Comparison of ENCODE assay signal across 37 cellular contexts in the genomic region with DNA sequence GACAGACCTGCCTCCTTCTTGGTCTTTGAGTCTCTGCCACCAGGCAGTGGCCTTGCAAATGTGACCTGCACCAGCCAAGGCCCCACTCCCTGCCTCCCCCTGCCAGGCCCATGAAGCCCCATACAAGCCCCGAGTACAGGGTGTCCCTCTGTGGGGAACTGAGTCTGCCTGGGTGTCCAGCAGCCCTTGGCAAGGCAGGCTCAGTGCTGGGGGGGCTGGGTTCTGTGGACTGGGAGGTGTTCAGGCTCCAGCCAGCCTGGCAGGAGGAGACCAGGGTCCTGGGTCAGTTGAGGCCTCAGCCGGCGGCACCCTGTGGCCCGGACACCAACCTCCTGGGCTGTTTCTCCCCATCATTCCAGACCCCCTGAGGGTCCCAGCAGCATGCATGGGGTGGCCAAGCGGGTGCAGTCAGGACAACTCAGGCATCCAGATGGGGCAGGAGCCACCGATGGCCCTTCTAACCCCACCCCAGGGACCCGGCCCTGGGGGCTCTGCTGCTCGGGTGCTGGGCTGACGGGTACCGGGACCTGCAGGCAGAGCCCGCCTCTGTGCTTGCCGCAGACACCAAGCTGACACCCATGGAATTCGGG. TPM values are rescaled to one million over a fixed set of nuclear protein-coding genes. Genes with fewer than 3 reads are reported as not detected.
DNase-seq lines count a peak whose midpoint lies in the region; ATAC-seq and TF ChIP-seq lines count a peak whose summit lies in the region.
"Had no signal": no experiment of that assay in that cellular context is flagged by ENCODE, and none has a peak within 500 bp of the region (broad histone marks: within the 10 kb centered on the region; RNA-seq: fewer than 3 reads in every experiment).

No MANE protein-coding gene starts in this region.

- no peak for TF ChIP-seq EP300 in SK-N-SH (IDR thresholded peaks at IDR 0.05; ENCODE audit: borderline replicate concordance in 1 of 2, low read depth in 1 of 2, low read length in 1 of 2)

- TF ChIP-seq RAD21 in SK-N-SH (IDR thresholded peaks at IDR 0.05; ENCODE audit: low read length): no peak

- CTCF ChIA-PET in SK-N-SH (lab: Yijun Ruan, JAX): no interaction called here

- H3F3A ChIP-seq in SK-N-SH (replicated peaks; ENCODE audit: insufficient read depth): no peaks in the 10 kb centered on the region

- no peak overlapping the region for H3K27ac ChIP-seq in SK-N-SH (ENCODE audit: low read depth in 2 of 2, low read length in 1 of 2)
- H3K27ac ChIP-seq: 22Rv1, neural progenitor cell, PC-9, right lobe of liver, SJSA1 had no signal

- 73% methylated on average over 8 of the region's 13 CpGs for WGBS in SK-N-SH (ENCODE audit: low lambda C conversion rate)

- H3K9me3 ChIP-seq in SK-N-SH: no peaks in the 10 kb centered on the region
- H3K9me3 ChIP-seq: right lobe of liver, SJSA1 had no signal

- peak; percentile 28 for DNase-seq in SK-N-SH
- DNase-seq in GM13977 (ENCODE audit: low spot score): peak; percentile 23
- DNase-seq in iPS-NIHi11 (ENCODE audit: low spot score): peak; percentile 11
- DNase-seq in posterior vena cava (ENCODE audit: low spot score): peak; percentile 65
- DNase-seq in NCI-H1092 (lab: John Stamatoyannopoulos, UW): no peak
- DNase-seq: activated CD4-positive, alpha-beta T cell treated with anti-CD3 and anti-CD28 coated beads for 36 hours; activated CD8-positive, alpha-beta memory T cell treated with anti-CD3 and anti-CD28 coated beads for 24 hours; activated naive CD4-positive, alpha-beta T cell treated with anti-CD3 and anti-CD28 coated beads for 36 hours; activated T-cell treated with anti-CD3 and anti-CD28 coated beads, Interleukin-2, amount 50 U/mL, for 48 hours; AML-193; amniotic stem cell; CD4-positive, alpha-beta memory T cell; effector CD8-positive, alpha-beta T cell; glutamatergic neuron; IMR-90; kidney glomerular epithelial cell; mammary epithelial cell; NCI-H1048; NCI-H1694 treated with DMSO at 0.1 percent for 48 hours; NCI-H2171; NCI-H510A treated with DMSO at 0.1 percent for 48 hours; PC-9; stimulated activated CD4-positive, alpha-beta T cell treated with anti-CD3 and anti-CD28 coated beads, Interleukin-12 subunit alpha, Interleukin-12 subunit beta, amount 100 ng/mL, for 4 hours; stimulated activated CD4-positive, alpha-beta T cell treated with anti-CD3 and anti-CD28 coated beads, Interleukin-4, amount 100 ng/mL, for 1 hour; substantia nigra had no signal

- H2AFZ ChIP-seq in SK-N-SH (ENCODE audit: low read depth): no peak overlapping the region
- H2AFZ ChIP-seq: neural progenitor cell, PC-9 had no signal

- POLR2A ChIA-PET in SK-N-SH (lab: Yijun Ruan, JAX): no interaction called here

- in situ Hi-C loops in GM13977 (cut with MboI; ENCODE audit: low pct_unique_long_range_greater_than_20kb, low sequenced_read_pairs, unreplicated experiment): no loop called here

- no peak overlapping the region for H3K4me3 ChIP-seq in SK-N-SH (ENCODE audit: low read depth in 2 of 2, low read length in 1 of 2)
- H3K4me3 ChIP-seq: neural progenitor cell, PC-9, right lobe of liver, SJSA1 had no signal

- TF ChIP-seq CTCF in SK-N-SH (IDR thresholded peaks at IDR 0.05): no peak
- TF ChIP-seq CTCF in GM13977 (IDR thresholded peaks at IDR 0.05; ENCODE audit: extremely low read depth, insufficient read depth, missing control alignments): no peak

- H3K79me2 ChIP-seq in SK-N-SH (ENCODE audit: insufficient read depth): no peaks in the 10 kb centered on the region

- no peak overlapping the region for H3K4me2 ChIP-seq in SK-N-SH
- H3K4me2 ChIP-seq: neural progenitor cell, PC-9 had no signal

- no peaks in the 10 kb centered on the region for H3K36me3 ChIP-seq in SK-N-SH (replicated peaks in 1 of 2; ENCODE audit: control insufficient read depth in 1 of 2, insufficient read depth in 2 of 2, low read length in 1 of 2)
- H3K36me3 ChIP-seq: neural progenitor cell, right lobe of liver, SJSA1 had no signal

- no peaks in the 10 kb centered on the region for H3K27me3 ChIP-seq in SK-N-SH (ENCODE audit: insufficient read depth)
- H3K27me3 ChIP-seq: neural progenitor cell, right lobe of liver, SJSA1 had no signal

- H3K4me1 ChIP-seq in SK-N-SH (ENCODE audit: control insufficient read depth in 1 of 2, insufficient read depth in 2 of 2, low read depth in 1 of 2, low read length in 1 of 2): no peaks in the 10 kb centered on the region
- H3K4me1 ChIP-seq: neural progenitor cell, right lobe of liver, SJSA1 had no signal

- ATAC-seq in SK-N-SH treated with all-trans-retinoic acid at 6 μM for 48 hours (no peak), HG03442 (IDR thresholded peaks at IDR 0.05; ENCODE audit: unreplicated experiment) (no peak), HG02884 (IDR thresholded peaks at IDR 0.05; ENCODE audit: unreplicated experiment) (no peak)
- ATAC-seq: activated CD4-positive, alpha-beta T cell treated with anti-CD3 and anti-CD28 coated beads for 36 hours; stimulated activated effector memory CD8-positive, alpha-beta T cell treated with anti-CD3 and anti-CD28 coated beads, Interleukin-12 subunit alpha, Interleukin-12 subunit beta, amount 100 ng/mL, for 72 hours had no signal

- H3K9me2 ChIP-seq in SK-N-SH: no peaks in the 10 kb centered on the region

- no peaks in the 10 kb centered on the region for H4K20me1 ChIP-seq in SK-N-SH (ENCODE audit: insufficient read depth)

- intact Hi-C loops in posterior vena cava (cut with DNase I): no loop called here

- H3K9ac ChIP-seq in SK-N-SH: no peak overlapping the region
- H3K9ac ChIP-seq: neural progenitor cell had no signal

TF ChIP-seq in SK-N-SH, 30 proteins besides CTCF, POLR2A, EP300 and RAD21:
- TF ChIP-seq GABPA (IDR thresholded peaks at IDR 0.05; ENCODE audit: low read depth): no peak
- TF ChIP-seq, protein P1, sequence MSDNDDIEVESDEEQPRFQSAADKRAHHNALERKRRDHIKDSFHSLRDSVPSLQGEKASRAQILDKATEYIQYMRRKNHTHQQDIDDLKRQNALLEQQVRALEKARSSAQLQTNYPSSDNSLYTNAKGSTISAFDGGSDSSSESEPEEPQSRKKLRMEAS (IDR thresholded peaks at IDR 0.05; ENCODE audit: low read depth): no peak

TF ChIP-seq in SK-N-SH treated with all-trans-retinoic acid at 6 μM for 48 hours, 23 proteins besides CTCF, POLR2A, EP300 and RAD21 (continues in another document):
- TF ChIP-seq ESRRG (CRISPR knock-in tag; IDR thresholded peaks at IDR 0.05) (no peak), OSR1 (CRISPR knock-in tag; IDR thresholded peaks at IDR 0.05) (no peak), ZC3H10 (CRISPR knock-in tag; IDR thresholded peaks at IDR 0.05) (no peak), ZFP3 (CRISPR knock-in tag; IDR thresholded peaks at IDR 0.05) (no peak)
- TF ChIP-seq, protein P2, sequence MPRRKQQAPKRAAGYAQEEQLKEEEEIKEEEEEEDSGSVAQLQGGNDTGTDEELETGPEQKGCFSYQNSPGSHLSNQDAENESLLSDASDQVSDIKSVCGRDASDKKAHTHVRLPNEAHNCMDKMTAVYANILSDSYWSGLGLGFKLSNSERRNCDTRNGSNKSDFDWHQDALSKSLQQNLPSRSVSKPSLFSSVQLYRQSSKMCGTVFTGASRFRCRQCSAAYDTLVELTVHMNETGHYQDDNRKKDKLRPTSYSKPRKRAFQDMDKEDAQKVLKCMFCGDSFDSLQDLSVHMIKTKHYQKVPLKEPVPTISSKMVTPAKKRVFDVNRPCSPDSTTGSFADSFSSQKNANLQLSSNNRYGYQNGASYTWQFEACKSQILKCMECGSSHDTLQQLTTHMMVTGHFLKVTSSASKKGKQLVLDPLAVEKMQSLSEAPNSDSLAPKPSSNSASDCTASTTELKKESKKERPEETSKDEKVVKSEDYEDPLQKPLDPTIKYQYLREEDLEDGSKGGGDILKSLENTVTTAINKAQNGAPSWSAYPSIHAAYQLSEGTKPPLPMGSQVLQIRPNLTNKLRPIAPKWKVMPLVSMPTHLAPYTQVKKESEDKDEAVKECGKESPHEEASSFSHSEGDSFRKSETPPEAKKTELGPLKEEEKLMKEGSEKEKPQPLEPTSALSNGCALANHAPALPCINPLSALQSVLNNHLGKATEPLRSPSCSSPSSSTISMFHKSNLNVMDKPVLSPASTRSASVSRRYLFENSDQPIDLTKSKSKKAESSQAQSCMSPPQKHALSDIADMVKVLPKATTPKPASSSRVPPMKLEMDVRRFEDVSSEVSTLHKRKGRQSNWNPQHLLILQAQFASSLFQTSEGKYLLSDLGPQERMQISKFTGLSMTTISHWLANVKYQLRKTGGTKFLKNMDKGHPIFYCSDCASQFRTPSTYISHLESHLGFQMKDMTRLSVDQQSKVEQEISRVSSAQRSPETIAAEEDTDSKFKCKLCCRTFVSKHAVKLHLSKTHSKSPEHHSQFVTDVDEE (CRISPR knock-in tag; IDR thresholded peaks at IDR 0.05): no peak
- TF ChIP-seq, protein P3, sequence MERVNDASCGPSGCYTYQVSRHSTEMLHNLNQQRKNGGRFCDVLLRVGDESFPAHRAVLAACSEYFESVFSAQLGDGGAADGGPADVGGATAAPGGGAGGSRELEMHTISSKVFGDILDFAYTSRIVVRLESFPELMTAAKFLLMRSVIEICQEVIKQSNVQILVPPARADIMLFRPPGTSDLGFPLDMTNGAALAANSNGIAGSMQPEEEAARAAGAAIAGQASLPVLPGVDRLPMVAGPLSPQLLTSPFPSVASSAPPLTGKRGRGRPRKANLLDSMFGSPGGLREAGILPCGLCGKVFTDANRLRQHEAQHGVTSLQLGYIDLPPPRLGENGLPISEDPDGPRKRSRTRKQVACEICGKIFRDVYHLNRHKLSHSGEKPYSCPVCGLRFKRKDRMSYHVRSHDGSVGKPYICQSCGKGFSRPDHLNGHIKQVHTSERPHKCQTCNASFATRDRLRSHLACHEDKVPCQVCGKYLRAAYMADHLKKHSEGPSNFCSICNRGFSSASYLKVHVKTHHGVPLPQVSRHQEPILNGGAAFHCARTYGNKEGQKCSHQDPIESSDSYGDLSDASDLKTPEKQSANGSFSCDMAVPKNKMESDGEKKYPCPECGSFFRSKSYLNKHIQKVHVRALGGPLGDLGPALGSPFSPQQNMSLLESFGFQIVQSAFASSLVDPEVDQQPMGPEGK (CRISPR knock-in tag; IDR thresholded peaks at IDR 0.05; ENCODE audit: borderline replicate concordance): no peak

RNA-seq across cellular contexts. Expression of a gene that starts 5.7 kb away (rescaled TPM):
- polyA plus RNA-seq in SK-N-SH (2012; rRNA removed): not detected in 2 replicates
- not detected in 2 replicates for polyA plus RNA-seq in SK-N-SH (2012; cell fraction: cytosol; rRNA removed)
- not detected in 2 replicates for polyA plus RNA-seq in SK-N-SH (2012; cell fraction: nucleus; rRNA removed)
- total RNA-seq in posterior vena cava: not detected
- total RNA-seq: activated CD4-positive, alpha-beta T cell treated with anti-CD3 and anti-CD28 coated beads for 36 hours; activated naive CD4-positive, alpha-beta T cell treated with anti-CD3 and anti-CD28 coated beads for 36 hours; CD4-positive, alpha-beta memory T cell; epithelial cell of proximal tubule; H1; IMR-90; mammary epithelial cell; right lobe of liver; T-helper 1 cell treated with Interleukin-12 subunit alpha and Interleukin-12 subunit beta and Interleukin-4 antibody, amounts not matched to agents 30 ng/mL and 1 ng/mL, for 36 hours; ureter had no signal
- polyA plus RNA-seq: CD4-positive, alpha-beta memory T cell; H1 had no signal

RNA-seq across cellular contexts. Expression of a gene that starts 59.5 kb away (rescaled TPM):
- polyA plus RNA-seq in SK-N-SH (2012; rRNA removed): not detected in 2 replicates
- polyA plus RNA-seq in SK-N-SH (2012; cell fraction: cytosol; rRNA removed): not detected in 2 replicates
- not detected in 2 replicates for polyA plus RNA-seq in SK-N-SH (2012; cell fraction: nucleus; rRNA removed)
- total RNA-seq in posterior vena cava: under 1 TPM in 1 of 2 donors, not detected in 1; 0.69 TPM
- total RNA-seq: activated CD4-positive, alpha-beta T cell treated with anti-CD3 and anti-CD28 coated beads for 36 hours; activated naive CD4-positive, alpha-beta T cell treated with anti-CD3 and anti-CD28 coated beads for 36 hours; CD4-positive, alpha-beta memory T cell; epithelial cell of proximal tubule; IMR-90; SJSA1; T-helper 1 cell treated with Interleukin-12 subunit alpha and Interleukin-12 subunit beta and Interleukin-4 antibody, amounts not matched to agents 30 ng/mL and 1 ng/mL, for 36 hours; ureter had no signal
- polyA plus RNA-seq: CD4-positive, alpha-beta memory T cell; IMR-90; mammary epithelial cell had no signal
